ENCODE assay signal across 8 cellular contexts in genomic region chr1:247331526-247332214, GRCh38. TPM values are rescaled to one million over a fixed set of nuclear protein-coding genes. Genes with fewer than 3 reads are reported as not detected.
DNase-seq lines count a peak whose midpoint lies in the region; ATAC-seq and TF ChIP-seq lines count a peak whose summit lies in the region.

Gene ZNF496, minus strand, starts transcription at chr1:247331867. Its CDS starts 2,289 bp downstream, at chr1:247329578.

- H3K9me3 ChIP-seq in ES-I3 (ENCODE audit: control insufficient read depth, insufficient read depth, low read length) (no peaks in the 10 kb centered on the region), RWPE2 (ENCODE audit: severe bottlenecking) (no peaks in the 10 kb centered on the region), gastroesophageal sphincter (no peaks in the 10 kb centered on the region), neutrophil (no peaks in the 10 kb centered on the region), testis (no peaks in the 10 kb centered on the region)

- TF ChIP-seq CTCF in LNCAP (IDR thresholded peaks at IDR 0.05) (peak; percentile 19; the same call in 1 of the 2 replicates), RWPE2 (IDR thresholded peaks at IDR 0.05; ENCODE audit: poor library complexity, severe bottlenecking) (no peak), gastroesophageal sphincter (IDR thresholded peaks at IDR 0.05) (peak in 1 of 4 experiments; percentile 9), neutrophil (IDR thresholded peaks at IDR 0.05) (no peak), testis (IDR thresholded peaks at IDR 0.05) (no peak)

- H3K4me3 ChIP-seq in RWPE2 (ENCODE audit: severe bottlenecking), result peak within 1 kb of the TSS; percentile 75
- peak within 1 kb of the TSS; percentile 84 to 97 for H3K4me3 ChIP-seq in gastroesophageal sphincter
- H3K4me3 ChIP-seq in neutrophil (ENCODE audit: low read depth in 1 of 2, low read length in 1 of 2), result peak within 1 kb of the TSS; percentile 74 to 85
- H3K4me3 ChIP-seq in testis, result peak within 1 kb of the TSS; percentile 85 to 96

- H3K27ac ChIP-seq in RWPE2 (ENCODE audit: poor library complexity, severe bottlenecking), result peak within 1 kb of the TSS; percentile 64
- peak within 1 kb of the TSS; percentile 78 to 96 (median 94) for H3K27ac ChIP-seq in gastroesophageal sphincter
- no peak within 1 kb of the TSS for H3K27ac ChIP-seq in neutrophil
- peak within 1 kb of the TSS; percentile 87 to 90 for H3K27ac ChIP-seq in testis

- CTCF ChIA-PET in activated naive CD4-positive, alpha-beta T cell treated with anti-CD3 and anti-CD28 coated beads for 36 hours (lab: Charles Lee), result interaction anchor here (1.2 kb wide), 1 partner anchor 41 kb away, joined by 3 read pairs; no protein-coding TSS in a partner anchor

- H3K27me3 Mint-ChIP-seq in activated naive CD4-positive, alpha-beta T cell treated with anti-CD3 and anti-CD28 coated beads for 36 hours (ENCODE audit: low read depth), result no peaks in the 10 kb centered on the region

- peak within 1 kb of the TSS; percentile 71 for H3K9ac ChIP-seq in ES-I3 (ENCODE audit: low read depth, low read length)

- intact Hi-C loops in activated naive CD4-positive, alpha-beta T cell treated with anti-CD3 and anti-CD28 coated beads for 36 hours (cut with micrococcal nuclease), result loop anchor here (1.0 to 5.0 kb wide), 6 partner anchors 8 to 401 kb away; partner anchors contain the start of genes AHCTF1, ZNF124, ZNF669 and ZNF670
- intact Hi-C loops in testis (cut with DNase I; ENCODE audit: low total_unique reads), result no loop called here

- TF ChIP-seq EP300 in gastroesophageal sphincter (IDR thresholded peaks at IDR 0.05), result no peak

- H3K4me1 ChIP-seq in ES-I3 (ENCODE audit: insufficient read depth, low read length) (peaks cover 33% of the 10 kb centered on the region), RWPE2 (ENCODE audit: insufficient read depth, poor library complexity, severe bottlenecking) (no peaks in the 10 kb centered on the region), gastroesophageal sphincter (peaks cover 0 to 55% (median 8%) of the 10 kb centered on the region in 3 donors), neutrophil (ENCODE audit: control insufficient read depth in 1 of 2, insufficient read depth in 1 of 2, low read depth in 1 of 2, low read length in 1 of 2) (peaks cover 12 to 17% of the 10 kb centered on the region in 2 experiments), testis (peaks cover 49% of the 10 kb centered on the region)

- DNase-seq in H4 (ENCODE audit: low spot score), result peak; percentile 76
- DNase-seq in RWPE2 (ENCODE audit: low spot score), result peak; percentile 79
- DNase-seq in activated naive CD4-positive, alpha-beta T cell treated with anti-CD3 and anti-CD28 coated beads for 36 hours, result peak; percentile 55
- peak; percentile 87 for DNase-seq in testis

- H3K4me3 Mint-ChIP-seq in activated naive CD4-positive, alpha-beta T cell treated with anti-CD3 and anti-CD28 coated beads for 36 hours, result peak within 1 kb of the TSS; percentile 86

- peaks cover 21% of the 10 kb centered on the region for H3K36me3 Mint-ChIP-seq in activated naive CD4-positive, alpha-beta T cell treated with anti-CD3 and anti-CD28 coated beads for 36 hours (ENCODE audit: low read depth)

- H3K27me3 ChIP-seq in RWPE2 (ENCODE audit: insufficient read depth, poor library complexity, severe bottlenecking), result no peaks in the 10 kb centered on the region
- no peaks in the 10 kb centered on the region for H3K27me3 ChIP-seq in gastroesophageal sphincter
- peaks cover 56% of the 10 kb centered on the region for H3K27me3 ChIP-seq in neutrophil
- no peaks in the 10 kb centered on the region for H3K27me3 ChIP-seq in testis

- H3K4me1 Mint-ChIP-seq in activated naive CD4-positive, alpha-beta T cell treated with anti-CD3 and anti-CD28 coated beads for 36 hours (ENCODE audit: low read depth), result peaks cover 27% of the 10 kb centered on the region

- ATAC-seq in RWPE2 (ENCODE audit: low read depth) (peak; percentile 70), gastroesophageal sphincter (peak; percentile 89)

- H3K27ac Mint-ChIP-seq in activated naive CD4-positive, alpha-beta T cell treated with anti-CD3 and anti-CD28 coated beads for 36 hours, result peak within 1 kb of the TSS; percentile 75

- H3K9me3 Mint-ChIP-seq in activated naive CD4-positive, alpha-beta T cell treated with anti-CD3 and anti-CD28 coated beads for 36 hours, result no peaks in the 10 kb centered on the region

- no CpG with 5 or more reads among the region's 92 CpGs for WGBS in gastroesophageal sphincter (ENCODE audit: low coverage in 1 of 2), 2 donors
- WGBS in testis, 2 donors, result 0% methylated on average over 3 to 52 of the region's 92 CpGs

- peaks cover 13% of the 10 kb centered on the region for H3K36me3 ChIP-seq in ES-I3 (ENCODE audit: insufficient read depth, low read length)
- H3K36me3 ChIP-seq in RWPE2 (ENCODE audit: low read depth), result peaks cover 55% of the 10 kb centered on the region
- H3K36me3 ChIP-seq in gastroesophageal sphincter, result peaks cover 0 to 34% of the 10 kb centered on the region in 2 donors
- no peaks in the 10 kb centered on the region for H3K36me3 ChIP-seq in neutrophil
- no peaks in the 10 kb centered on the region for H3K36me3 ChIP-seq in testis (ENCODE audit: low read depth, missing control alignments)

- peak in 1 of 2 donors; percentile 38 for TF ChIP-seq POLR2A in gastroesophageal sphincter (IDR thresholded peaks at IDR 0.05)
- TF ChIP-seq POLR2A in testis (IDR thresholded peaks at IDR 0.05), result no peak

RNA-seq across cellular contexts. Expression of gene ZNF496, which starts in this region (rescaled TPM):
- 11.8 and 14.3 TPM in 2 replicates for total RNA-seq in H4 (2014; rRNA removed; shearing (Covaris generic))
- total RNA-seq in activated naive CD4-positive, alpha-beta T cell treated with anti-CD3 and anti-CD28 coated beads for 36 hours, result 10 to 100 TPM in 1 of 2 experiments, 1 to 10 TPM in 1; 9.8 to 10.6 TPM
- total RNA-seq in gastroesophageal sphincter (10 to 100 TPM; 27.2 to 44.8 (median 40.6) TPM), testis (10 to 100 TPM; 61.6 to 71.1 TPM)
- polyA plus RNA-seq in testis (ENCODE audit: insufficient read depth, low read depth, low replicate concordance), result 45.0 TPM
